In genomic region chr20:6228302-6228843, GRCh38 we compare ENCODE assay signal across 25 cellular contexts.
"Had no signal": no experiment of that assay in that cellular context is flagged by ENCODE, and none has a peak within 500 bp of the region (broad histone marks: within the 10 kb centered on the region; RNA-seq: fewer than 3 reads in every experiment).

No MANE protein-coding gene starts in this region.

- H3K27me3 ChIP-seq: stomach, suprapubic skin, testis, thyroid gland, tibial artery, tibial nerve, transverse colon, upper lobe of left lung, upper lobe of right lung, vagina had no signal

- H3K4me3 ChIP-seq: stomach, suprapubic skin, testis, thoracic aorta, thyroid gland, tibial artery, tibial nerve, transverse colon, upper lobe of left lung, upper lobe of right lung, vagina had no signal

- H3K27ac ChIP-seq: stomach, suprapubic skin, testis, thoracic aorta, thyroid gland, tibial artery, tibial nerve, transverse colon, upper lobe of left lung, upper lobe of right lung, vagina had no signal

- ATAC-seq: stimulated activated effector memory CD8-positive, alpha-beta T cell treated with anti-CD3 and anti-CD28 coated beads, Interleukin-12 subunit alpha, Interleukin-12 subunit beta, amount 100 ng/mL, for 72 hours; stimulated activated memory B cell treated with anti-CD40 and anti-IgM and Interleukin-4, amounts not matched to agents 10 μg/mL and 1 μg/mL and 100 μg/mL, for 72 hours; stimulated activated naive B cell treated with anti-CD40 and anti-IgM and Interleukin-4, amounts not matched to agents 10 μg/mL and 1 μg/mL and 100 μg/mL, for 72 hours; stimulated activated naive CD8-positive, alpha-beta T cell treated with anti-CD3 and anti-CD28 coated beads, Interleukin-15, amount 100 ng/mL, for 72 hours; stimulated activated naive CD8-positive, alpha-beta T cell treated with anti-CD3 and anti-CD28 coated beads, Interleukin-15, Interleukin-2, amounts not matched to agents 100 U/mL and 50 U/mL, for 24 hours; upper lobe of right lung had no signal

- H3K4me1 ChIP-seq: stomach, suprapubic skin, testis, thyroid gland, tibial artery, tibial nerve, transverse colon, upper lobe of left lung, upper lobe of right lung, vagina had no signal

- H3K36me3 ChIP-seq: stomach, suprapubic skin, thoracic aorta, thyroid gland, tibial artery, tibial nerve, transverse colon, upper lobe of left lung, upper lobe of right lung, vagina had no signal

- H3K9me3 ChIP-seq: suprapubic skin, testis, thyroid gland, tibial artery, tibial nerve, upper lobe of right lung, vagina had no signal

- DNase-seq: stimulated activated CD4-positive, alpha-beta T cell treated with anti-CD3 and anti-CD28 coated beads, Interleukin-2, amount 100 ng/mL, for 48 hours; stimulated activated CD4-positive, alpha-beta T cell treated with anti-CD3 and anti-CD28 coated beads, Interleukin-4, amount 100 ng/mL, for 1 hour; stimulated activated CD4-positive, alpha-beta T cell treated with anti-CD3 and anti-CD28 coated beads, Interleukin-4, amount 100 ng/mL, for 24 hours; stimulated activated CD4-positive, alpha-beta T cell treated with anti-CD3 and anti-CD28 coated beads, Interleukin-4, amount 100 ng/mL, for 4 hours; stimulated activated CD8-positive, alpha-beta memory T cell treated with anti-CD3 and anti-CD28 coated beads, Interleukin-4, amount 100 ng/mL, for 48 hours; stimulated activated naive B cell treated with anti-CD40 and anti-IgM and Interleukin-4, amounts not matched to agents 10 μg/mL and 1 μg/mL and 100 μg/mL, for 72 hours; stimulated activated naive CD4-positive, alpha-beta T cell; stimulated activated naive CD4-positive, alpha-beta T cell treated with Interleukin-2 at 50 U/mL for 16 hours; stimulated activated naive CD8-positive, alpha-beta T cell treated with anti-CD3 and anti-CD28 coated beads, Interleukin-15, amount 100 ng/mL, for 72 hours; stimulated activated naive CD8-positive, alpha-beta T cell treated with anti-CD3 and anti-CD28 coated beads, Interleukin-15, Interleukin-2, amounts not matched to agents 100 U/mL and 50 U/mL, for 24 hours; stomach; substantia nigra; testis; thyroid gland; tibial artery; transverse colon; trophoblast cell; upper lobe of left lung; upper lobe of right lung had no signal
